ENCODE assay signal across 17 cellular contexts in genomic region chr6:89434954-89435353, GRCh38. TPM values are rescaled to one million over a fixed set of nuclear protein-coding genes. Genes with fewer than 3 reads are reported as not detected.
DNase-seq lines count a peak whose midpoint lies in the region; ATAC-seq and TF ChIP-seq lines count a peak whose summit lies in the region.
"Had no signal": no experiment of that assay in that cellular context is flagged by ENCODE, and none has a peak within 500 bp of the region (broad histone marks: within the 10 kb centered on the region; RNA-seq: fewer than 3 reads in every experiment).

No MANE protein-coding gene starts in this region.

- in situ Hi-C loops in G401 (cut with HindIII; ENCODE audit: low sequenced_read_pairs) = loop anchor here (10.0 kb wide), 1 partner anchor 200 kb away; the partner anchor contains the start of gene LYRM2

- H3T11ph ChIP-seq in H9 (ENCODE audit: low read length) = no peak overlapping the region

- no peak overlapping the region for H3K14ac ChIP-seq in H9 (ENCODE audit: insufficient read depth, low read length)

- H3K9me3 Mint-ChIP-seq in CD4-positive, CD25-positive, alpha-beta regulatory T cell = no peaks in the 10 kb centered on the region
- peaks cover 2% of the 10 kb centered on the region for H3K9me3 Mint-ChIP-seq in nephron progenitor cell
- peaks cover 0 to under 1% of the 10 kb centered on the region in 2 experiments; a peak in 1 of 5 replicates for H3K9me3 Mint-ChIP-seq in H9
- H3K9me3 Mint-ChIP-seq: activated naive CD4-positive, alpha-beta T cell treated with anti-CD3 and anti-CD28 coated beads for 36 hours had no signal

- no peak overlapping the region for H4K91ac ChIP-seq in H9 (ENCODE audit: insufficient read length, low read depth, low read length)

- H2AFZ ChIP-seq in H9 (ENCODE audit: low read length) = no peak overlapping the region

- no peaks in the 10 kb centered on the region for H4K20me1 ChIP-seq in H9 (ENCODE audit: control insufficient read depth, insufficient read depth, insufficient read length)

- H3K27me3 Mint-ChIP-seq in CD4-positive, CD25-positive, alpha-beta regulatory T cell = peaks cover 49% of the 10 kb centered on the region
- peaks cover 29% of the 10 kb centered on the region for H3K27me3 Mint-ChIP-seq in nephron progenitor cell (ENCODE audit: low read depth, poor library complexity)
- H3K27me3 Mint-ChIP-seq in H9 (ENCODE audit: low read depth) = peaks cover 90% of the 10 kb centered on the region

- H3K79me1 ChIP-seq in H9 (ENCODE audit: insufficient read depth, low read depth, low read length, poor library complexity, severe bottlenecking) = no peaks in the 10 kb centered on the region

- no peak overlapping the region for H3K23ac ChIP-seq in H9 (ENCODE audit: insufficient read length, low read depth, low read length)

- no peak overlapping the region for H4K5ac ChIP-seq in H9 (ENCODE audit: insufficient read length, low read depth, low read length)

- peak overlapping the region in 2 of 3 donors; percentile 2 to 50 for H3K27ac Mint-ChIP-seq in CD4-positive, CD25-positive, alpha-beta regulatory T cell
- H3K27ac Mint-ChIP-seq in nephron progenitor cell (no peak overlapping the region), H9 (no peak overlapping the region)
- H3K27ac Mint-ChIP-seq: activated naive CD4-positive, alpha-beta T cell treated with anti-CD3 and anti-CD28 coated beads for 36 hours had no signal

- H3K9ac ChIP-seq in H9 (ENCODE audit: extremely low read depth, insufficient read length, low read length) = no peak overlapping the region

- no peak overlapping the region for H2BK12ac ChIP-seq in H9 (ENCODE audit: insufficient read length, low read depth, low read length)

- H3K4ac ChIP-seq in H9 (ENCODE audit: low read depth, low read length) = no peak overlapping the region

- H3K79me2 ChIP-seq in H9 (ENCODE audit: insufficient read depth, low read length) = no peaks in the 10 kb centered on the region

- H4K8ac ChIP-seq in H9 (replicated peaks; ENCODE audit: insufficient read length, low read depth, low read length) = no peak overlapping the region

- H3K27ac ChIP-seq in CD4-positive, CD25-positive, alpha-beta regulatory T cell (ENCODE audit: insufficient read depth, low read length, poor library complexity, severe bottlenecking) = no peak overlapping the region
- peak overlapping the region; percentile 86 for H3K27ac ChIP-seq in VCaP
- no peak overlapping the region for H3K27ac ChIP-seq in H9 (ENCODE audit: insufficient read length, low read depth, low read length)

- H2BK20ac ChIP-seq in H9 (ENCODE audit: low read depth, low read length, poor library complexity, severe bottlenecking) = no peak overlapping the region

- TF ChIP-seq CTCF in VCaP (conservative IDR thresholded peaks at IDR 0.05) (no peak), nephron progenitor cell (IDR thresholded peaks at IDR 0.05) (no peak), H9 (conservative IDR thresholded peaks at IDR 0.05) (no peak)

- peaks cover 7% of the 10 kb centered on the region for H3K23me2 ChIP-seq in H9 (ENCODE audit: insufficient read length, low read depth, low read length, poor library complexity, severe bottlenecking)

- H3K9me3 ChIP-seq in CD4-positive, CD25-positive, alpha-beta regulatory T cell (ENCODE audit: control insufficient read depth in 2 of 2, low read length in 2 of 2) = no peaks in the 10 kb centered on the region
- no peaks in the 10 kb centered on the region for H3K9me3 ChIP-seq in H9 (ENCODE audit: control insufficient read depth, low read depth, low read length)
- H3K9me3 ChIP-seq: ascending aorta, mucosa of descending colon had no signal

- no peaks in the 10 kb centered on the region for H3K36me3 ChIP-seq in CD4-positive, CD25-positive, alpha-beta regulatory T cell (ENCODE audit: control insufficient read depth, insufficient read depth, low read length)
- H3K36me3 ChIP-seq: ascending aorta had no signal

- H3K56ac ChIP-seq in H9 (ENCODE audit: insufficient read length, low read depth, low read length) = no peak overlapping the region

- no peak overlapping the region for H2BK15ac ChIP-seq in H9 (ENCODE audit: low read depth, low read length)

- H3K4me1 Mint-ChIP-seq in CD4-positive, CD25-positive, alpha-beta regulatory T cell = peaks cover 4 to 21% (median 11%) of the 10 kb centered on the region in 4 donors
- H3K4me1 Mint-ChIP-seq in nephron progenitor cell (peaks cover 54% of the 10 kb centered on the region), H9 (peaks cover 26 to 27% of the 10 kb centered on the region in 2 experiments)

- H3K4me3 ChIP-seq in CD4-positive, CD25-positive, alpha-beta regulatory T cell (ENCODE audit: low read depth, low read length) = no peak overlapping the region
- H3K4me3 ChIP-seq: GM12878, mucosa of descending colon had no signal

- DNase-seq in CD4-positive, CD25-positive, alpha-beta regulatory T cell = no peak
- DNase-seq in G401 (ENCODE audit: low spot score) (peak; percentile 85), nephron progenitor cell (no peak), NCI-H1105 (lab: John Stamatoyannopoulos, UW) (no peak), H9 (no peak)
- no peak for DNase-seq in effector CD8-positive, alpha-beta T cell (lab: John Stamatoyannopoulos, UW)
- DNase-seq: activated CD4-positive, alpha-beta T cell treated with anti-CD3 and anti-CD28 coated beads, Interleukin-2, amount 50 U/mL, for 1 hour; activated naive CD4-positive, alpha-beta T cell treated with anti-CD3 and anti-CD28 coated beads for 36 hours; GF-D8; left cardiac atrium; mucosa of descending colon; NCI-H1092 treated with DMSO at 0.1 percent for 48 hours; stimulated activated CD4-positive, alpha-beta T cell treated with anti-CD3 and anti-CD28 coated beads, Interleukin-2, amount 100 ng/mL, for 48 hours had no signal

- no peaks in the 10 kb centered on the region for H3K36me3 Mint-ChIP-seq in CD4-positive, CD25-positive, alpha-beta regulatory T cell
- peaks cover 2% of the 10 kb centered on the region for H3K36me3 Mint-ChIP-seq in nephron progenitor cell (ENCODE audit: low read depth)
- H3K36me3 Mint-ChIP-seq in H9 (ENCODE audit: insufficient read depth in 1 of 3, low read depth in 3 of 3) = no peaks in the 10 kb centered on the region

- no peak overlapping the region for H2AK5ac ChIP-seq in H9 (ENCODE audit: insufficient read length, low read length)

- H3K4me2 ChIP-seq in H9 (ENCODE audit: insufficient read depth, insufficient read length, low read length) = no peak overlapping the region

- H3K18ac ChIP-seq in H9 (ENCODE audit: insufficient read length, low read depth, low read length) = no peak overlapping the region

- peaks cover 15% of the 10 kb centered on the region for H3K4me1 ChIP-seq in CD4-positive, CD25-positive, alpha-beta regulatory T cell (ENCODE audit: control insufficient read depth, insufficient read depth, low read length, poor library complexity, severe bottlenecking)
- H3K4me1 ChIP-seq in H9 (ENCODE audit: insufficient read depth, low read length) = no peaks in the 10 kb centered on the region

- peaks cover 4% of the 10 kb centered on the region for H3K27me3 ChIP-seq in CD4-positive, CD25-positive, alpha-beta regulatory T cell (ENCODE audit: control insufficient read depth, insufficient read depth, low read length)
- H3K27me3 ChIP-seq in H9 (ENCODE audit: insufficient read depth, low read length) = no peaks in the 10 kb centered on the region; the same call in none of the 2 replicates
- H3K27me3 ChIP-seq: ascending aorta had no signal

- no peak overlapping the region for H2BK120ac ChIP-seq in H9 (ENCODE audit: low read depth, low read length, poor library complexity, severe bottlenecking)

- ATAC-seq in CD4-positive, CD25-positive, alpha-beta regulatory T cell (ENCODE audit: low read depth in 2 of 2) = no peak
- ATAC-seq: GM12878, left cardiac atrium, mucosa of descending colon, Right ventricle myocardium inferior had no signal

- no peak overlapping the region for H2BK5ac ChIP-seq in H9 (ENCODE audit: insufficient read length, low read length)

- no CpG with 5 or more reads among the region's 4 CpGs for WGBS in H9 (ENCODE audit: extremely low coverage, insufficient read length, low lambda C conversion rate)

- peak overlapping the region in 3 of 4 donors; percentile 44 to 90 (median 72) for H3K4me3 Mint-ChIP-seq in CD4-positive, CD25-positive, alpha-beta regulatory T cell
- H3K4me3 Mint-ChIP-seq in nephron progenitor cell (peak overlapping the region; percentile 87), H9 (no peak overlapping the region)
- H3K4me3 Mint-ChIP-seq: activated naive CD4-positive, alpha-beta T cell treated with anti-CD3 and anti-CD28 coated beads for 36 hours had no signal

RNA-seq across cellular contexts. Expression of gene ANKRD6, which starts 2.0 kb away (rescaled TPM):
- total RNA-seq in CD4-positive, CD25-positive, alpha-beta regulatory T cell = 6.0 TPM
- polyA plus RNA-seq in CD4-positive, CD25-positive, alpha-beta regulatory T cell = 1 to 10 TPM in 3 of 4 donors, under 1 TPM in 1; 0.54 to 2.1 (median 1.2) TPM
- total RNA-seq in G401 (2014; rRNA removed; shearing (Covaris generic)) = 12.1 and 22.1 TPM in 2 replicates
- total RNA-seq in H9 (2021) = 5.4 and 5.6 TPM in 2 replicates

RNA-seq across cellular contexts. Expression of gene RRAGD, which starts 22.9 kb away (rescaled TPM):
- 1.7 TPM for total RNA-seq in CD4-positive, CD25-positive, alpha-beta regulatory T cell
- polyA plus RNA-seq in CD4-positive, CD25-positive, alpha-beta regulatory T cell = under 1 TPM; 0.17 to 0.99 (median 0.62) TPM
- 11.3 and 18.4 TPM in 2 replicates for total RNA-seq in G401 (2014; rRNA removed; shearing (Covaris generic))
- total RNA-seq in H9 (2021) = 8.3 and 10.6 TPM in 2 replicates

Comparison
In these comparisons a context has a peak if more than half of its experiments do, and no peak if none do; other contexts are left out.
1. H3K27ac Mint-ChIP-seq: peak in CD4-positive, CD25-positive, alpha-beta regulatory T cell (2 of 3); none in nephron progenitor cell (single experiment) and H9 (0 of 3).
2. H3K4me3 Mint-ChIP-seq: peak in CD4-positive, CD25-positive, alpha-beta regulatory T cell (3 of 4) and nephron progenitor cell (single experiment); none in H9 (0 of 2).